Comparison of ENCODE assay signal across 17 cellular contexts in the genomic region with DNA sequence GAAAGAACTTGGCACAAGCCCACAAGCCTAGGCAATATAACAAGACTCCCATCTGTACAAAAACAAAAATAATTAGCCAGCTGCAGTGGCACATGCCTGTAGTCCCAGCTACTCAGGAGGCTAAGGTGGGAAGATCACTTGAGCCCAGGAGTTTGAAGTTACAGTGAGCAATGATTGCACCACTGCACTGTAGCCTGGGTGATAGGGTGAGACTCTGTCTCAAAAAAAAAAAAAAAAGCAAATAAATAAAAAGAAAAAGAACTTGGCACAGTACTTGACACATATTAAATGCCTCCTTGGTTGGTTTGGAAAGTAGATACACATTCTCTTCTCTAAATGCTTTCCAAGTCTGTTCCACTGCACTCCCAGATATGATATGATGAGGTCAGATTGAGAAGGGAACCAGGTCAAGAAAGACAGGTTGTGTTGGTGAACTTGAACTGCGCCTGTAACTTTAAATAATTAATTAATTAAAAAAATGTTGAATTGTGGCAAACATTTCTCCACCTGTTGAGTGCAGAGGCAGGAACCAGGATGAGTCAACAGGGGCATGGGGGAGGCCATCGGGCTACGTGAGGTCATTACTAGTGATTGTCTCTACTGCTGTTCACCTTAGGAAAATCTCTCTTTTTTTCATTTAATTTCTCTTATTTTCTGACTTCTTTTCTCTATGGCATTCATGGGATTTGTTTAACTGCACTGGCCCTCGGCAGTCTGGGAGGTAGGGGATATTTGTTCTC.
"Had no signal": no experiment of that assay in that cellular context is flagged by ENCODE, and none has a peak within 500 bp of the region (broad histone marks: within the 10 kb centered on the region; RNA-seq: fewer than 3 reads in every experiment).

No MANE protein-coding gene starts in this region.

- H3K36me3 Mint-ChIP-seq: neural progenitor cell had no signal

- H3K9ac ChIP-seq: neural progenitor cell had no signal

- H3K4me3 ChIP-seq: lower lobe of right lung, neural progenitor cell, pancreas, stomach, thoracic aorta had no signal

- H3K27ac ChIP-seq: lower lobe of right lung, neural progenitor cell, pancreas, stomach had no signal

- DNase-seq: activated CD4-positive, alpha-beta T cell treated with anti-CD3 and anti-CD28 coated beads for 1 hour; activated CD4-positive, alpha-beta T cell treated with anti-CD3 and anti-CD28 coated beads, Interleukin-2, amount 50 U/mL, for 48 hours; activated CD8-positive, alpha-beta memory T cell treated with anti-CD3 and anti-CD28 coated beads, Interleukin-2, amount 10 ng/mL, durations not matched to agents 7 days and 5 days; activated gamma-delta T cell; activated T-cell treated with anti-CD3 and anti-CD28 coated beads, Interleukin-2, amount 50 U/mL, for 4 hours; effector CD4-positive, alpha-beta T cell; hypothalamus; lower lobe of right lung; midbrain; pancreas; stimulated activated CD4-positive, alpha-beta T cell treated with anti-CD3 and anti-CD28 coated beads, Interleukin-15, amount 100 ng/mL, for 24 hours; stimulated activated CD4-positive, alpha-beta T cell treated with anti-CD3 and anti-CD28 coated beads, Interleukin-4, amount 100 ng/mL, for 4 hours; stomach had no signal

- H3K9me3 ChIP-seq: lower lobe of right lung, pancreas, thoracic aorta had no signal

- FAIRE-seq: colon, pancreas had no signal

- H3K36me3 ChIP-seq: lower lobe of right lung, neural progenitor cell, pancreas had no signal

- H2AFZ ChIP-seq: neural progenitor cell had no signal

- H3K27ac Mint-ChIP-seq: activated CD8-positive, alpha-beta memory T cell treated with anti-CD3 and anti-CD28 coated beads, Interleukin-2, amount 10 ng/mL, durations not matched to agents 7 days and 5 days; activated naive CD8-positive, alpha-beta T cell; neural progenitor cell had no signal

- H3K27me3 ChIP-seq: neural progenitor cell, pancreas, stomach had no signal

- H3K4me2 ChIP-seq: neural progenitor cell had no signal

- H3K4me3 Mint-ChIP-seq: activated CD8-positive, alpha-beta memory T cell treated with anti-CD3 and anti-CD28 coated beads, Interleukin-2, amount 10 ng/mL, durations not matched to agents 7 days and 5 days; activated naive CD8-positive, alpha-beta T cell; activated T-cell treated with anti-CD3 and anti-CD28 coated beads, Interleukin-2, amount 50 U/mL, for 4 hours; neural progenitor cell had no signal

- ATAC-seq: activated CD8-positive, alpha-beta memory T cell treated with anti-CD3 and anti-CD28 coated beads, Interleukin-2, amount 10 ng/mL, durations not matched to agents 7 days and 5 days; activated T-cell treated with anti-CD3 and anti-CD28 coated beads, Interleukin-2, amount 50 U/mL, for 4 hours had no signal

- H3K4me1 ChIP-seq: pancreas had no signal

- H3K9me3 Mint-ChIP-seq: neural progenitor cell had no signal
